In genomic region chr10:100873825-100874326, GRCh38 we compare ENCODE assay signal across 28 cellular contexts.
"Had no signal": no experiment of that assay in that cellular context is flagged by ENCODE, and none has a peak within 500 bp of the region (broad histone marks: within the 10 kb centered on the region; RNA-seq: fewer than 3 reads in every experiment).

No MANE protein-coding gene starts in this region.

- H3K36me3 Mint-ChIP-seq: naive thymus-derived CD8-positive, alpha-beta T cell; stimulated activated naive B cell treated with anti-CD40 and anti-IgM and Interleukin-4, amounts not matched to agents 10 μg/mL and 1 μg/mL and 100 μg/mL, for 72 hours had no signal

- H3K36me3 ChIP-seq: heart right ventricle, lower lobe of right lung, pancreas, right atrium auricular region, stomach, thyroid gland, upper lobe of right lung had no signal

- H3K4me1 ChIP-seq: heart right ventricle, lower lobe of right lung, pancreas, psoas muscle, right atrium auricular region, stomach, testis, thyroid gland, upper lobe of right lung had no signal

- H3K4me3 ChIP-seq: heart right ventricle, hepatocyte, lower lobe of right lung, pancreas, psoas muscle, right atrium auricular region, skin epidermis, stomach, testis, thyroid gland, upper lobe of right lung had no signal

- ATAC-seq: heart right ventricle; left cardiac atrium; left lobe of liver; left ventricle myocardium superior; lower lobe of right lung; naive thymus-derived CD8-positive, alpha-beta T cell; pancreas; psoas muscle; sciatic nerve; stimulated activated naive B cell treated with anti-CD40 and anti-IgM and Interleukin-4, amounts not matched to agents 10 μg/mL and 1 μg/mL and 100 μg/mL, for 72 hours; stimulated activated naive CD8-positive, alpha-beta T cell treated with anti-CD3 and anti-CD28 coated beads, Interleukin-15, Interleukin-2, amounts not matched to agents 100 U/mL and 50 U/mL, for 24 hours; upper lobe of right lung had no signal

- H3K27me3 ChIP-seq: right atrium auricular region, testis had no signal

- H3K27ac ChIP-seq: heart right ventricle, hepatocyte, lower lobe of right lung, pancreas, psoas muscle, right atrium auricular region, skin epidermis, stomach, testis, thyroid gland, upper lobe of right lung had no signal

- H3K79me2 ChIP-seq: hepatocyte had no signal

- H3K27ac Mint-ChIP-seq: naive thymus-derived CD8-positive, alpha-beta T cell; nephron; stimulated activated naive B cell treated with anti-CD40 and anti-IgM and Interleukin-4, amounts not matched to agents 10 μg/mL and 1 μg/mL and 100 μg/mL, for 72 hours had no signal

- DNase-seq: heart right ventricle; kidney glomerular epithelial cell; left cardiac atrium; left ventricle myocardium superior; lower lobe of right lung; mammary epithelial cell; mesenchymal stem cell; naive thymus-derived CD8-positive, alpha-beta T cell; pancreas; psoas muscle; stimulated activated CD4-positive, alpha-beta T cell treated with anti-CD3 and anti-CD28 coated beads, Interleukin-12 subunit alpha, Interleukin-12 subunit beta, amount 100 ng/mL, for 4 hours; stimulated activated CD4-positive, alpha-beta T cell treated with anti-CD3 and anti-CD28 coated beads, Interleukin-15, amount 100 ng/mL, for 24 hours; stimulated activated CD4-positive, alpha-beta T cell treated with anti-CD3 and anti-CD28 coated beads, Interleukin-2, amount 100 ng/mL, for 24 hours; stimulated activated CD4-positive, alpha-beta T cell treated with anti-CD3 and anti-CD28 coated beads, Interleukin-4, amount 100 ng/mL, for 1 hour; stimulated activated naive B cell treated with anti-CD40 and anti-IgM and Interleukin-4, amounts not matched to agents 10 μg/mL and 1 μg/mL and 100 μg/mL, for 72 hours; stimulated activated naive CD8-positive, alpha-beta T cell treated with anti-CD3 and anti-CD28 coated beads, Interleukin-15, Interleukin-2, amounts not matched to agents 100 U/mL and 50 U/mL, for 24 hours; stomach; testis; thyroid gland; trophoblast cell; upper lobe of right lung had no signal

- H3K9me3 Mint-ChIP-seq: naive thymus-derived CD8-positive, alpha-beta T cell; nephron; neural crest cell; stimulated activated naive B cell treated with anti-CD40 and anti-IgM and Interleukin-4, amounts not matched to agents 10 μg/mL and 1 μg/mL and 100 μg/mL, for 72 hours had no signal

- H3K4me3 Mint-ChIP-seq: naive thymus-derived CD8-positive, alpha-beta T cell; nephron; neural crest cell; stimulated activated naive B cell treated with anti-CD40 and anti-IgM and Interleukin-4, amounts not matched to agents 10 μg/mL and 1 μg/mL and 100 μg/mL, for 72 hours had no signal

- H3K9me3 ChIP-seq: heart right ventricle, lower lobe of right lung, pancreas, psoas muscle, right atrium auricular region, stomach, testis, thyroid gland, upper lobe of right lung had no signal

- H2AFZ ChIP-seq: hepatocyte had no signal

- H3K4me2 ChIP-seq: hepatocyte had no signal
